In genomic region chr22:44396021-44396726, GRCh38 we compare ENCODE assay signal across 23 cellular contexts.
DNase-seq lines count a peak whose midpoint lies in the region; ATAC-seq, FAIRE-seq and TF ChIP-seq lines count a peak whose summit lies in the region.
"Had no signal": no experiment of that assay in that cellular context is flagged by ENCODE, and none has a peak within 500 bp of the region (broad histone marks: within the 10 kb centered on the region; RNA-seq: fewer than 3 reads in every experiment).

No MANE protein-coding gene starts in this region.

- H2BK120ac ChIP-seq in neuronal stem cell (ENCODE audit: low read depth, low read length), result no peak overlapping the region

- H3K27ac ChIP-seq in left ventricle myocardium inferior (replicated peaks) (no peak overlapping the region), right cardiac atrium (ENCODE audit: low read length) (no peak overlapping the region), K562 (ENCODE audit: extremely low read depth, low read depth, low read length) (no peak overlapping the region), neuronal stem cell (replicated peaks; ENCODE audit: low read length) (no peak overlapping the region), uterus (no peak overlapping the region), mammary epithelial cell (ENCODE audit: insufficient read depth, low read depth, low read length) (no peak overlapping the region)
- H3K27ac ChIP-seq: ascending aorta, esophagus squamous epithelium, HL-60, RWPE1 had no signal

- peak overlapping the region; percentile 92 for H3K18ac ChIP-seq in neuronal stem cell (ENCODE audit: low read length)

- peak overlapping the region; percentile 77 for H3K14ac ChIP-seq in neuronal stem cell (ENCODE audit: low read length)

- CTCF ChIA-PET in K562 (lab: Yijun Ruan, JAX; ENCODE audit: low intra/inter-chr PET ratio) (no interaction called here), mammary epithelial cell (lab: Charles Lee; ENCODE audit: low non-redundant PET) (no interaction called here), GM10248 (lab: Yijun Ruan, JAX) (no interaction called here)

- dilution Hi-C loops in mammary epithelial cell (cut with HindIII; ENCODE audit: low sequenced_read_pairs), result no loop called here

- peak overlapping the region; percentile 23 for H3K4ac ChIP-seq in neuronal stem cell (ENCODE audit: low read length)

- no peak for TF ChIP-seq EP300 in K562 (IDR thresholded peaks at IDR 0.05; ENCODE audit: low read length)

- peak overlapping the region; percentile 9 for H2BK15ac ChIP-seq in neuronal stem cell (ENCODE audit: low read length)

- H3K36me3 ChIP-seq in left ventricle myocardium inferior (no peaks in the 10 kb centered on the region), K562 (ENCODE audit: control insufficient read depth, insufficient read depth, low read length) (no peaks in the 10 kb centered on the region), neuronal stem cell (replicated peaks in 1 of 2; ENCODE audit: control insufficient read depth in 2 of 2, insufficient read depth in 2 of 2, low read length in 2 of 2) (no peaks in the 10 kb centered on the region), uterus (no peaks in the 10 kb centered on the region), mammary epithelial cell (ENCODE audit: insufficient read depth, low read length) (no peaks in the 10 kb centered on the region)
- H3K36me3 ChIP-seq: ascending aorta, esophagus squamous epithelium had no signal

- H3K4me3 ChIP-seq in left ventricle myocardium inferior (no peak overlapping the region), right cardiac atrium (ENCODE audit: low read length) (no peak overlapping the region), K562 (no peak overlapping the region), neuronal stem cell (ENCODE audit: low read length in 2 of 2) (no peak overlapping the region), uterus (no peak overlapping the region), mammary epithelial cell (replicated peaks in 1 of 3; ENCODE audit: insufficient read depth in 1 of 3, low read depth in 2 of 3, low read length in 3 of 3) (no peak overlapping the region)
- H3K4me3 ChIP-seq: ascending aorta, esophagus squamous epithelium had no signal

- H4K20me1 ChIP-seq in K562 (replicated peaks; ENCODE audit: control insufficient read depth, insufficient read depth, low read length), result no peaks in the 10 kb centered on the region
- H4K20me1 ChIP-seq in mammary epithelial cell (ENCODE audit: insufficient read depth, low read length), result no peaks in the 10 kb centered on the region

- no peak for TF ChIP-seq CTCF in left ventricle myocardium inferior (IDR thresholded peaks at IDR 0.05; ENCODE audit: borderline replicate concordance)
- no peak for TF ChIP-seq CTCF in K562 (IDR thresholded peaks at IDR 0.05 in 2 of 3, conservative IDR thresholded peaks at IDR 0.05 in 1 of 3; ENCODE audit: insufficient read depth in 2 of 3, low read depth in 1 of 3, low read length in 3 of 3)
- TF ChIP-seq CTCF in uterus (IDR thresholded peaks at IDR 0.05), result no peak
- no peak for TF ChIP-seq CTCF in mammary epithelial cell (conservative IDR thresholded peaks at IDR 0.05 in 1 of 2, IDR thresholded peaks at IDR 0.05 in 1 of 2; ENCODE audit: extremely low read depth in 1 of 2, insufficient read depth in 1 of 2, low read depth in 1 of 2, low read length in 2 of 2)
- no peak for TF ChIP-seq CTCF in GM10248 (IDR thresholded peaks at IDR 0.05; ENCODE audit: control extremely low read depth, extremely low read depth, low read depth, missing control alignments)

- peak overlapping the region; percentile 20 for H3K23ac ChIP-seq in neuronal stem cell (ENCODE audit: low read depth, low read length, poor library complexity)

- H3K4me2 ChIP-seq in K562 (ENCODE audit: insufficient read depth, low read length) (no peak overlapping the region), neuronal stem cell (ENCODE audit: insufficient read depth, low read length, poor library complexity, severe bottlenecking) (no peak overlapping the region), mammary epithelial cell (ENCODE audit: insufficient read depth, low read depth, low read length) (no peak overlapping the region)

- TF ChIP-seq POLR2A in K562 (conservative IDR thresholded peaks at IDR 0.05), result no peak
- no peak for TF ChIP-seq POLR2A in uterus (IDR thresholded peaks at IDR 0.05)

- POLR2A ChIA-PET in K562 (lab: Yijun Ruan, JAX), result no interaction called here
- POLR2A ChIA-PET in GM10248 (lab: Yijun Ruan, JAX), result no interaction called here

- 87% methylated on average over 12 of the region's 12 CpGs for whole genome bisulfite sequencing in right cardiac atrium
- 5% methylated on average over 7 of the region's 12 CpGs for WGBS in K562 (ENCODE audit: insufficient coverage, low coverage, missing lambda C conversion rate)
- no CpG with 5 or more reads among the region's 12 CpGs for WGBS in neuronal stem cell (ENCODE audit: extremely low coverage in 2 of 2, insufficient read length in 2 of 2, insufficient replicate concordance in 1 of 2), 2 donors
- 75% methylated on average over 11 of the region's 12 CpGs for WGBS in mammary epithelial cell (ENCODE audit: low coverage, missing lambda C conversion rate)

- H3K27me3 ChIP-seq in left ventricle myocardium inferior (ENCODE audit: low read depth) (peaks cover 20% of the 10 kb centered on the region), right cardiac atrium (ENCODE audit: control insufficient read depth, insufficient read depth) (no peaks in the 10 kb centered on the region), K562 (ENCODE audit: control insufficient read depth in 2 of 2, insufficient read depth in 2 of 2, low read length in 2 of 2) (peaks cover 0 to 33% of the 10 kb centered on the region in 2 experiments; a peak in 2 of 5 replicates), neuronal stem cell (ENCODE audit: control insufficient read depth in 3 of 3, insufficient read depth in 3 of 3, low read depth in 1 of 3, low read length in 3 of 3) (peaks cover 0 to 10% (median 0%) of the 10 kb centered on the region in 3 experiments), uterus (no peaks in the 10 kb centered on the region), mammary epithelial cell (ENCODE audit: insufficient read depth, low read length) (no peaks in the 10 kb centered on the region)
- H3K27me3 ChIP-seq: ascending aorta had no signal

- H3K9ac ChIP-seq in K562 (ENCODE audit: insufficient read depth in 1 of 2, low read depth in 2 of 2, low read length in 2 of 2) (no peak overlapping the region; a peak in 1 of 4 replicates), neuronal stem cell (ENCODE audit: low read depth, low read length, poor library complexity) (no peak overlapping the region), mammary epithelial cell (ENCODE audit: insufficient read depth, low read length) (no peak overlapping the region)

- no peaks in the 10 kb centered on the region for H3K79me1 ChIP-seq in neuronal stem cell (ENCODE audit: low read depth, low read length)

- ATAC-seq in right cardiac atrium (no peak), K562 (no peak)
- ATAC-seq: left ventricle myocardium superior had no signal

- H2AFZ ChIP-seq in K562 (ENCODE audit: low read depth, low read length) (no peak overlapping the region), neuronal stem cell (ENCODE audit: low read length) (no peak overlapping the region), mammary epithelial cell (ENCODE audit: low read depth, low read length) (no peak overlapping the region)

- in situ Hi-C loops in K562 (cut with MboI), result no loop called here
- in situ Hi-C loops in mammary epithelial cell (cut with MboI; ENCODE audit: low sequenced_read_pairs in 2 of 2), result no loop called here

- no peak for TF ChIP-seq RAD21 in K562 (CRISPR knock-in tag; conservative IDR thresholded peaks at IDR 0.05 in 1 of 2, IDR thresholded peaks at IDR 0.05 in 1 of 2)

- H3K79me2 ChIP-seq in K562 (ENCODE audit: control insufficient read depth, insufficient read depth, low read length) (no peaks in the 10 kb centered on the region), mammary epithelial cell (ENCODE audit: insufficient read depth, low read length) (no peaks in the 10 kb centered on the region)

- peak overlapping the region; percentile 13 for H2AK5ac ChIP-seq in neuronal stem cell (ENCODE audit: low read depth, low read length)

- no peak for FAIRE-seq in K562 (lab: Jason Lieb, UNC)

- peak; percentile 7 for DNase-seq in left ventricle myocardium inferior
- no peak for DNase-seq in right cardiac atrium
- no peak for DNase-seq in K562 (ENCODE audit: extremely low read depth in 1 of 4, low spot score in 3 of 4)
- no peak for DNase-seq in neuronal stem cell (ENCODE audit: low spot score)
- peak; percentile 4 to 6 for DNase-seq in uterus
- DNase-seq in mammary epithelial cell, result no peak
- no peak for DNase-seq in GM10248 (ENCODE audit: extremely low spot score)
- no peak for DNase-seq in stimulated activated CD8-positive, alpha-beta memory T cell treated with anti-CD3 and anti-CD28 coated beads, Interleukin-4, amount 100 ng/mL, for 48 hours
- DNase-seq: activated CD4-positive, alpha-beta T cell treated with anti-CD3 and anti-CD28 coated beads, Interleukin-2, amount 10 ng/mL, durations not matched to agents 24 days and 14 days; activated naive CD4-positive, alpha-beta T cell treated with anti-CD3 and anti-CD28 coated beads, Interleukin-2, amount 10 ng/mL, durations not matched to agents 7 days and 5 days; CD4-positive, alpha-beta memory T cell; cerebellar nuclear complex; DMS53; effector memory CD4-positive, alpha-beta T cell; esophagus squamous epithelium; GF-D8; left ventricle myocardium superior; NCI-H1417 treated with DMSO at 0.1 percent for 48 hours; NCI-H2107; NCI-H510A treated with DMSO at 0.1 percent for 48 hours had no signal

- no peak overlapping the region for H2BK5ac ChIP-seq in neuronal stem cell (ENCODE audit: low read length)

- no peak overlapping the region for H4K91ac ChIP-seq in neuronal stem cell (ENCODE audit: low read depth, low read length, poor library complexity)

- BruUV-seq in K562 (replicated peaks; lab: Mats Ljungman, UMichigan) (no TSS peak), mammary epithelial cell (replicated peaks; lab: Mats Ljungman, UMichigan) (no TSS peak)

- peak overlapping the region; percentile 41 for H2BK12ac ChIP-seq in neuronal stem cell (ENCODE audit: low read length)

- intact Hi-C loops in left ventricle myocardium inferior (cut with micrococcal nuclease), result no loop called here
- intact Hi-C loops in right cardiac atrium (cut with DNase I), result no loop called here
- intact Hi-C loops in K562 (cut with micrococcal nuclease), result no loop called here
- intact Hi-C loops in uterus (cut with DNase I; ENCODE audit: low total_unique reads), result no loop called here
- intact Hi-C loops in mammary epithelial cell (cut with micrococcal nuclease), result no loop called here

- no peaks in the 10 kb centered on the region for H3K9me3 ChIP-seq in left ventricle myocardium inferior (replicated peaks)
- H3K9me3 ChIP-seq in right cardiac atrium (ENCODE audit: control insufficient read depth, low read length), result no peaks in the 10 kb centered on the region
- no peaks in the 10 kb centered on the region for H3K9me3 ChIP-seq in K562 (replicated peaks; ENCODE audit: control insufficient read depth, insufficient read depth, low read depth, low read length)
- no peaks in the 10 kb centered on the region for H3K9me3 ChIP-seq in neuronal stem cell (replicated peaks in 1 of 2; ENCODE audit: control insufficient read depth in 2 of 2, insufficient read depth in 1 of 2, low read depth in 1 of 2, low read length in 2 of 2)
- no peaks in the 10 kb centered on the region for H3K9me3 ChIP-seq in uterus
- H3K9me3 ChIP-seq in mammary epithelial cell (replicated peaks; ENCODE audit: insufficient read depth, low read length), result no peaks in the 10 kb centered on the region
- H3K9me3 ChIP-seq: ascending aorta, esophagus squamous epithelium had no signal

- H3K9me1 ChIP-seq in K562 (ENCODE audit: control insufficient read depth, insufficient read depth, low read length), result no peaks in the 10 kb centered on the region

- H3K4me1 ChIP-seq in left ventricle myocardium inferior (no peaks in the 10 kb centered on the region), right cardiac atrium (ENCODE audit: control insufficient read depth, insufficient read depth, low read length) (no peaks in the 10 kb centered on the region), K562 (replicated peaks in 1 of 2; ENCODE audit: control insufficient read depth in 2 of 2, insufficient read depth in 2 of 2, low read length in 2 of 2) (no peaks in the 10 kb centered on the region), neuronal stem cell (ENCODE audit: control insufficient read depth in 2 of 2, insufficient read depth in 1 of 2, low read depth in 1 of 2, low read length in 2 of 2) (peaks cover 0 to 3% of the 10 kb centered on the region in 2 donors), uterus (no peaks in the 10 kb centered on the region), mammary epithelial cell (ENCODE audit: insufficient read depth, low read length) (peaks cover 17% of the 10 kb centered on the region)
- H3K4me1 ChIP-seq: ascending aorta, esophagus squamous epithelium had no signal

- no peak overlapping the region for H4K8ac ChIP-seq in neuronal stem cell (ENCODE audit: low read depth, low read length)

Comparison
In these comparisons a context has a peak if more than half of its experiments do, and no peak if none do; other contexts are left out.
1. DNase-seq: peak in left ventricle myocardium inferior (single experiment) and uterus (2 of 2); none in right cardiac atrium (0 of 3), K562 (0 of 4), neuronal stem cell (single experiment), mammary epithelial cell (single experiment), GM10248 (single experiment) and stimulated activated CD8-positive, alpha-beta memory T cell treated with anti-CD3 and anti-CD28 coated beads, Interleukin-4, amount 100 ng/mL, for 48 hours (single experiment).